In the genomic region with DNA sequence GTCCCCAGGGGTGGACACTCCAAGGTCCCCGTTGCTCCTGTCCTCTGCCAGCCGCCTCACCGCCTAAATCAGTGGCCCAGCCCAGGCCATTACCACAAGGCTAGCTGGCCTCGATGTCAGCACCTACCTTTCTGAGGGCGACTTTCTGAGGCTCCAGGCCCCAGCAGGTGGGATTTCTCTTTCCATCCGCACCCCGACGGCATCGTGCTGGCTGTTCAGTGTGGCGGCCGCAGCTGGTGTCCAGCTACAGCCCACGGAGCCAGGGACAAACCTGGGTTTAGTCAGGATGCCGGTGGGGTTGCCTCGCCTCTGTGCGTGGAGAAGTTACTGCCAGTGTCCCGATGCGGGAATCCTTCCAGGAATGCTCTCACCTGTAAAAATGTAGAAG, we compare ENCODE assay signal across 25 cellular contexts.
"Had no signal": no experiment of that assay in that cellular context is flagged by ENCODE, and none has a peak within 500 bp of the region (broad histone marks: within the 10 kb centered on the region; RNA-seq: fewer than 3 reads in every experiment).

No MANE protein-coding gene starts in this region.

- H3K36me3 ChIP-seq: breast epithelium, esophagus squamous epithelium, heart right ventricle, lower lobe of right lung, prostate gland, thoracic aorta, vagina had no signal

- ATAC-seq: activated naive CD4-positive, alpha-beta T cell treated with anti-CD3 and anti-CD28 coated beads, Interleukin-2, amount 50 U/mL, for 72 hours; activated T-cell treated with anti-CD3 and anti-CD28 coated beads, Interleukin-2, amount 50 U/mL, for 4 hours; mucosa of descending colon; natural killer cell treated with Interleukin-12 subunit alpha and Interleukin-12 subunit beta and Interleukin-15 and Interleukin-18, amount 100 ng/mL, for 72 hours; sciatic nerve; T-cell had no signal

- H3K27me3 ChIP-seq: breast epithelium, esophagus squamous epithelium, vagina had no signal

- H3K9me3 ChIP-seq: esophagus squamous epithelium, lower lobe of right lung, prostate gland, vagina had no signal

- H3K4me3 Mint-ChIP-seq: activated B cell treated with CpG ODN at 0.5 μM for 24 hours; activated T-cell treated with anti-CD3 and anti-CD28 coated beads, Interleukin-2, amount 50 U/mL, for 4 hours; natural killer cell treated with Interleukin-12 subunit alpha and Interleukin-12 subunit beta and Interleukin-15 and Interleukin-18, amount 100 ng/mL, for 72 hours; stimulated activated effector memory CD8-positive, alpha-beta T cell treated with anti-CD3 and anti-CD28 coated beads, Interleukin-12 subunit alpha, Interleukin-12 subunit beta, amount 100 ng/mL, for 72 hours; stimulated activated naive CD8-positive, alpha-beta T cell treated with anti-CD3 and anti-CD28 coated beads, Interleukin-15, Interleukin-2, amounts not matched to agents 100 ng/mL and 50 ng/mL, for 24 hours; T-cell had no signal

- H3K36me3 Mint-ChIP-seq: stimulated activated effector memory CD8-positive, alpha-beta T cell treated with anti-CD3 and anti-CD28 coated beads, Interleukin-12 subunit alpha, Interleukin-12 subunit beta, amount 100 ng/mL, for 72 hours; T-cell had no signal

- H3K27ac Mint-ChIP-seq: activated B cell treated with CpG ODN at 0.5 μM for 24 hours; activated naive CD4-positive, alpha-beta T cell treated with anti-CD3 and anti-CD28 coated beads, Interleukin-2, amount 50 U/mL, for 72 hours; activated T-helper 2 cell treated with anti-CD3 and anti-CD28 coated beads, Interferon-gamma antibody, Interleukin-2, Interleukin-4, amounts not matched to agents 10 μg/mL and 5 μg/mL and 100 μg/mL, durations not matched to agents 14 hours and 24 hours and 36 hours; natural killer cell treated with Interleukin-12 subunit alpha and Interleukin-12 subunit beta and Interleukin-15 and Interleukin-18, amount 100 ng/mL, for 72 hours; stimulated activated effector memory CD8-positive, alpha-beta T cell treated with anti-CD3 and anti-CD28 coated beads, Interleukin-12 subunit alpha, Interleukin-12 subunit beta, amount 100 ng/mL, for 72 hours; stimulated activated naive CD8-positive, alpha-beta T cell treated with anti-CD3 and anti-CD28 coated beads, Interleukin-15, Interleukin-2, amounts not matched to agents 100 ng/mL and 50 ng/mL, for 24 hours; T-cell had no signal

- H3K4me1 ChIP-seq: breast epithelium, esophagus squamous epithelium, heart right ventricle, lower lobe of right lung, prostate gland, vagina had no signal

- H3K27ac ChIP-seq: breast epithelium, esophagus squamous epithelium, heart right ventricle, lower lobe of right lung, prostate gland, skin epidermis, thoracic aorta, vagina had no signal

- DNase-seq: activated B cell treated with CpG ODN at 0.5 μM for 24 hours; activated naive CD4-positive, alpha-beta T cell; activated T-cell treated with anti-CD3 and anti-CD28 coated beads, Interleukin-2, amount 50 U/mL, for 4 hours; central memory CD4-positive, alpha-beta T cell; esophagus squamous epithelium; foreskin melanocyte; heart right ventricle; lower lobe of right lung; mesendoderm; mucosa of descending colon; retina; stimulated activated CD4-positive, alpha-beta T cell treated with anti-CD3 and anti-CD28 coated beads, Interleukin-4, amount 100 ng/mL, for 24 hours; T-cell; trophoblast cell had no signal

- H3K4me3 ChIP-seq: breast epithelium, esophagus squamous epithelium, heart right ventricle, lower lobe of right lung, mucosa of descending colon, prostate gland, skin epidermis, thoracic aorta, vagina had no signal
